Comparison of ENCODE assay signal across 13 cellular contexts in genomic region chr11:113876798-113877672, GRCh38. TPM values are rescaled to one million over a fixed set of nuclear protein-coding genes. Genes with fewer than 3 reads are reported as not detected.
DNase-seq lines count a peak whose midpoint lies in the region; ATAC-seq and TF ChIP-seq lines count a peak whose summit lies in the region.
"Had no signal": no experiment of that assay in that cellular context is flagged by ENCODE, and none has a peak within 500 bp of the region (broad histone marks: within the 10 kb centered on the region; RNA-seq: fewer than 3 reads in every experiment).

No MANE protein-coding gene starts in this region.

- no peak for TF ChIP-seq CTCF in 22Rv1 (IDR thresholded peaks at IDR 0.05)
- TF ChIP-seq CTCF in DND-41 (IDR thresholded peaks at IDR 0.05; ENCODE audit: borderline replicate concordance, extremely low read depth, low read length, poor library complexity, severe bottlenecking): no peak
- TF ChIP-seq CTCF in SU-DHL-6 (IDR thresholded peaks at IDR 0.05; ENCODE audit: insufficient read depth, low read length, poor library complexity, severe bottlenecking): no peak
- TF ChIP-seq CTCF in endothelial cell (IDR thresholded peaks at IDR 0.05; ENCODE audit: unreplicated experiment): no peak

- H3K9ac ChIP-seq in DND-41 (ENCODE audit: low read depth, low read length): no peak overlapping the region
- H3K9ac ChIP-seq in SU-DHL-6 (ENCODE audit: low read length): no peak overlapping the region

- peak overlapping the region; percentile 98 for H2AFZ ChIP-seq in DND-41 (ENCODE audit: low read depth, low read length)
- H2AFZ ChIP-seq in SU-DHL-6 (ENCODE audit: low read depth, low read length, severe bottlenecking): no peak overlapping the region

- H3F3A ChIP-seq in SU-DHL-6 (ENCODE audit: insufficient read depth): 0 out of 2 replicates have a peak, but pooled peaks cover 4% of the 10 kb centered on the region

- peaks cover 53% of the 10 kb centered on the region for H3K4me1 Mint-ChIP-seq in endothelial cell (ENCODE audit: unreplicated experiment)

- H3K9me3 Mint-ChIP-seq in endothelial cell (ENCODE audit: unreplicated experiment): no peaks in the 10 kb centered on the region

- no peak for DNase-seq in DND-41
- no peak for DNase-seq in endothelial cell (ENCODE audit: low spot score)
- DNase-seq in caudate nucleus (lab: John Stamatoyannopoulos, UW): no peak
- no peak for DNase-seq in hippocampal formation (lab: John Stamatoyannopoulos, UW)
- DNase-seq in stimulated activated CD4-positive, alpha-beta T cell treated with anti-CD3 and anti-CD28 coated beads, Interleukin-15, amount 100 ng/mL, for 24 hours: no peak
- DNase-seq: NCI-H1417 treated with DMSO at 0.1 percent for 48 hours had no signal

- H3K27ac Mint-ChIP-seq in endothelial cell (ENCODE audit: unreplicated experiment): peak overlapping the region; percentile 99

- peak overlapping the region; percentile 91; the same call in 1 of the 2 replicates for H3K27ac ChIP-seq in 22Rv1
- no peak overlapping the region for H3K27ac ChIP-seq in DND-41 (ENCODE audit: low read length)
- H3K27ac ChIP-seq in SU-DHL-6 (ENCODE audit: low read depth, low read length): no peak overlapping the region
- no peak overlapping the region for H3K27ac ChIP-seq in caudate nucleus (ENCODE audit: low read depth, low read length)

- no peaks in the 10 kb centered on the region for H3K9me2 ChIP-seq in SU-DHL-6 (replicated peaks; ENCODE audit: insufficient read depth, low read length)

- peaks cover 8% of the 10 kb centered on the region for H3K36me3 Mint-ChIP-seq in endothelial cell (ENCODE audit: low read depth, unreplicated experiment)

- H3K4me3 Mint-ChIP-seq in endothelial cell (ENCODE audit: unreplicated experiment): peak overlapping the region; percentile 95

- H3K27me3 ChIP-seq in DND-41 (ENCODE audit: insufficient read depth, low read length, poor library complexity): no peaks in the 10 kb centered on the region
- H3K27me3 ChIP-seq in SU-DHL-6 (ENCODE audit: low read length): no peaks in the 10 kb centered on the region
- H3K27me3 ChIP-seq: tibial nerve had no signal

- peaks cover 18% of the 10 kb centered on the region for H3K27me3 Mint-ChIP-seq in endothelial cell (ENCODE audit: unreplicated experiment)

- H4K20me1 ChIP-seq in DND-41 (ENCODE audit: insufficient read depth, low read length) (no peaks in the 10 kb centered on the region), SU-DHL-6 (ENCODE audit: low read depth, low read length) (no peaks in the 10 kb centered on the region)

- ATAC-seq in DND-41 (ENCODE audit: insufficient read depth, low read depth): no peak
- ATAC-seq in GM21786 (IDR thresholded peaks at IDR 0.05; ENCODE audit: unreplicated experiment): no peak

- no peak overlapping the region for H3K4me2 ChIP-seq in DND-41 (ENCODE audit: insufficient read depth, low read length)
- H3K4me2 ChIP-seq in SU-DHL-6 (ENCODE audit: low read depth, low read length, poor library complexity, severe bottlenecking): peak overlapping the region; percentile 79

- H3K9me3 ChIP-seq in DND-41 (ENCODE audit: insufficient read depth, low read length, severe bottlenecking) (no peaks in the 10 kb centered on the region), SU-DHL-6 (ENCODE audit: insufficient read depth, low read length) (no peaks in the 10 kb centered on the region)
- H3K9me3 ChIP-seq: tibial nerve had no signal

- H3K4me1 ChIP-seq in DND-41 (ENCODE audit: insufficient read depth, low read length): peaks cover 44% of the 10 kb centered on the region

- H3K79me2 ChIP-seq in DND-41 (ENCODE audit: insufficient read depth, low read length): peaks cover 6% of the 10 kb centered on the region
- no peaks in the 10 kb centered on the region; the same call in 1 of the 2 replicates for H3K79me2 ChIP-seq in SU-DHL-6 (ENCODE audit: insufficient read depth, low read length)

- no peak overlapping the region for H3K4me3 ChIP-seq in DND-41 (ENCODE audit: low read depth in 1 of 2, low read length in 2 of 2)
- H3K4me3 ChIP-seq in SU-DHL-6 (ENCODE audit: insufficient read depth, low read length, poor library complexity, severe bottlenecking): no peak overlapping the region

- H3K36me3 ChIP-seq in DND-41 (ENCODE audit: insufficient read depth, low read length): no peaks in the 10 kb centered on the region; the same call in 1 of the 2 replicates
- no peaks in the 10 kb centered on the region for H3K36me3 ChIP-seq in SU-DHL-6 (ENCODE audit: low read length)
- H3K36me3 ChIP-seq: tibial nerve had no signal

RNA-seq across cellular contexts. Expression of gene USP28, which starts 1.7 kb away (rescaled TPM):
- total RNA-seq in endothelial cell (ENCODE audit: unreplicated experiment): 89.8 TPM

RNA-seq across cellular contexts. Expression of gene HTR3B, which starts 27.6 kb away (rescaled TPM):
- total RNA-seq in endothelial cell (ENCODE audit: unreplicated experiment): not detected
- total RNA-seq: dermis microvascular lymphatic vessel endothelial cell, liver, renal cortical epithelial cell, tibial nerve had no signal
